35 cellular contexts compared by ENCODE assay signal in the genomic region with DNA sequence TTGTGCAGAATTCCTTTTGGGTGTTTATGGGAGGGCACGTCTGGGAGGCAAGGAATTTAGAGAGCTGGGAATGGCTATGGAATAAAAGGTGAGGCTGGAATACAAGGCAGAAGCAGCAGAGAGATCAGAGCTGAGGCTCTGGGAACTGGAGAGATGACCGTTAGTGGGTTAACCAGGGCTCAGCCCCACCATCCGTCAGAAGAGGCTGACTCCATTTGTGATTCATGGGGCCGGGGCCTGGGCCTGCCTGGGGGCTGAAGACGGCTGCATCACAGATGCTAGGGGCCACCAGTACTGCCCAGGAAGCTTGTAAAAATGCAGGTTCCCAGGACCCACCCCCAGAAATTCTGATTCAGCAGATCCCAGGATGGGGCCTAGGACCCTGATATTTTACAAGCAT.
"Had no signal": no experiment of that assay in that cellular context is flagged by ENCODE, and none has a peak within 500 bp of the region (broad histone marks: within the 10 kb centered on the region; RNA-seq: fewer than 3 reads in every experiment).

No MANE protein-coding gene starts in this region.

- DNase-seq: activated B cell treated with CpG ODN at 0.5 μM for 24 hours; activated CD4-positive, alpha-beta memory T cell treated with anti-CD3 and anti-CD28 coated beads, Interleukin-2, amount 10 ng/mL, durations not matched to agents 7 days and 5 days; activated CD4-positive, alpha-beta T cell treated with anti-CD3 and anti-CD28 coated beads for 36 hours; activated CD4-positive, alpha-beta T cell treated with anti-CD3 and anti-CD28 coated beads for 48 hours; activated CD4-positive, alpha-beta T cell treated with anti-CD3 and anti-CD28 coated beads, Interleukin-2, amount 10 ng/mL, durations not matched to agents 7 days and 5 days; activated CD4-positive, alpha-beta T cell treated with anti-CD3 and anti-CD28 coated beads, Interleukin-2, amount 50 U/mL, for 48 hours; activated CD4-positive, CD25-positive, alpha-beta regulatory T cell treated with anti-CD3 and anti-CD28 coated beads, Interleukin-2, amount 50 U/mL, for 72 hours; activated CD8-positive, alpha-beta memory T cell treated with anti-CD3 and anti-CD28 coated beads for 24 hours; activated CD8-positive, alpha-beta memory T cell treated with anti-CD3 and anti-CD28 coated beads, Interleukin-2, amount 10 ng/mL, durations not matched to agents 7 days and 5 days; activated CD8-positive, alpha-beta memory T cell treated with anti-CD3 and anti-CD28 coated beads, Interleukin-2, amount 50 U/mL, for 48 hours; activated CD8-positive, alpha-beta T cell treated with anti-CD3 and anti-CD28 coated beads, Interleukin-2, amount 10 ng/mL, durations not matched to agents 7 days and 5 days; activated effector memory CD4-positive, alpha-beta T cell treated with Interleukin-2 at 50 U/mL for 16 hours; activated gamma-delta T cell; activated naive CD4-positive, alpha-beta T cell treated with anti-CD3 and anti-CD28 coated beads, Interleukin-2, amount 10 ng/mL, durations not matched to agents 7 days and 5 days; activated naive CD4-positive, alpha-beta T cell treated with Interleukin-2 at 50 U/mL for 16 hours; activated naive CD8-positive, alpha-beta T cell treated with anti-CD3 and anti-CD28 coated beads, Interleukin-2, amount 10 ng/mL, durations not matched to agents 7 days and 5 days; activated naive CD8-positive, alpha-beta T cell treated with anti-CD3 and anti-CD28 coated beads, Interleukin-2, amount 50 U/mL, for 24 hours; activated T-cell treated with anti-CD3 and anti-CD28 coated beads, Interleukin-2, amount 50 U/mL, for 24 hours; activated T-cell treated with anti-CD3 and anti-CD28 coated beads, Interleukin-2, amount 50 U/mL, for 48 hours; amygdala; anterior cingulate cortex; caudate nucleus; cerebellar nuclear complex; SW 1271; T-helper 1 cell; T1000 had no signal

- H3K27ac Mint-ChIP-seq: activated B cell treated with CpG ODN at 0.5 μM for 24 hours; activated CD4-positive, alpha-beta memory T cell treated with anti-CD3 and anti-CD28 coated beads, Interleukin-2, amount 10 ng/mL, durations not matched to agents 7 days and 5 days; activated CD4-positive, alpha-beta T cell treated with anti-CD3 and anti-CD28 coated beads for 36 hours; activated CD4-positive, alpha-beta T cell treated with anti-CD3 and anti-CD28 coated beads, Interleukin-2, amount 10 ng/mL, durations not matched to agents 7 days and 5 days; activated CD8-positive, alpha-beta memory T cell treated with anti-CD3 and anti-CD28 coated beads, Interleukin-2, amount 10 ng/mL, durations not matched to agents 7 days and 5 days; activated CD8-positive, alpha-beta T cell treated with anti-CD3 and anti-CD28 coated beads, Interleukin-2, amount 10 ng/mL, durations not matched to agents 7 days and 5 days; activated naive CD4-positive, alpha-beta T cell treated with anti-CD3 and anti-CD28 coated beads, Interleukin-2, amount 10 ng/mL, durations not matched to agents 7 days and 5 days; activated naive CD4-positive, alpha-beta T cell treated with anti-CD3 and anti-CD28 coated beads, Interleukin-2, amount 50 U/mL, for 24 hours; activated naive CD8-positive, alpha-beta T cell; activated naive CD8-positive, alpha-beta T cell treated with anti-CD3 and anti-CD28 coated beads, Interleukin-2, amount 10 ng/mL, durations not matched to agents 7 days and 5 days; activated naive CD8-positive, alpha-beta T cell treated with anti-CD3 and anti-CD28 coated beads, Interleukin-2, amount 50 U/mL, for 24 hours; activated T-cell treated with anti-CD3 and anti-CD28 coated beads, Interleukin-2, amount 50 U/mL, for 24 hours; activated T-helper 2 cell treated with anti-CD3 and anti-CD28 coated beads, Interferon-gamma antibody, Interleukin-2, Interleukin-4, amounts not matched to agents 10 μg/mL and 5 μg/mL and 100 μg/mL, durations not matched to agents 14 hours and 24 hours and 36 hours; brain; T-helper 1 cell treated with Interleukin-12 subunit alpha and Interleukin-12 subunit beta and Interleukin-4 antibody, amounts not matched to agents 30 μg/mL and 1 μg/mL, for 36 hours had no signal

- H3K9me3 Mint-ChIP-seq: activated CD4-positive, alpha-beta memory T cell treated with anti-CD3 and anti-CD28 coated beads, Interleukin-2, amount 10 ng/mL, durations not matched to agents 7 days and 5 days; activated CD4-positive, alpha-beta T cell treated with anti-CD3 and anti-CD28 coated beads, Interleukin-2, amount 10 ng/mL, durations not matched to agents 7 days and 5 days; activated naive CD4-positive, alpha-beta T cell treated with anti-CD3 and anti-CD28 coated beads, Interleukin-2, amount 10 ng/mL, durations not matched to agents 7 days and 5 days; activated T-helper 2 cell treated with anti-CD3 and anti-CD28 coated beads, Interferon-gamma antibody, Interleukin-2, Interleukin-4, amounts not matched to agents 10 μg/mL and 5 μg/mL and 100 μg/mL, durations not matched to agents 14 hours and 24 hours and 36 hours; T-helper 1 cell treated with Interleukin-12 subunit alpha and Interleukin-12 subunit beta and Interleukin-4 antibody, amounts not matched to agents 30 μg/mL and 1 μg/mL, for 36 hours had no signal

- H3K4me3 Mint-ChIP-seq: activated B cell treated with CpG ODN at 0.5 μM for 24 hours; activated CD4-positive, alpha-beta memory T cell treated with anti-CD3 and anti-CD28 coated beads, Interleukin-2, amount 10 ng/mL, durations not matched to agents 7 days and 5 days; activated CD4-positive, alpha-beta T cell treated with anti-CD3 and anti-CD28 coated beads for 36 hours; activated CD4-positive, alpha-beta T cell treated with anti-CD3 and anti-CD28 coated beads, Interleukin-2, amount 10 ng/mL, durations not matched to agents 7 days and 5 days; activated CD8-positive, alpha-beta memory T cell treated with anti-CD3 and anti-CD28 coated beads, Interleukin-2, amount 10 ng/mL, durations not matched to agents 7 days and 5 days; activated CD8-positive, alpha-beta T cell treated with anti-CD3 and anti-CD28 coated beads, Interleukin-2, amount 10 ng/mL, durations not matched to agents 7 days and 5 days; activated naive CD4-positive, alpha-beta T cell treated with anti-CD3 and anti-CD28 coated beads, Interleukin-2, amount 10 ng/mL, durations not matched to agents 7 days and 5 days; activated naive CD4-positive, alpha-beta T cell treated with anti-CD3 and anti-CD28 coated beads, Interleukin-2, amount 50 U/mL, for 24 hours; activated naive CD8-positive, alpha-beta T cell; activated naive CD8-positive, alpha-beta T cell treated with anti-CD3 and anti-CD28 coated beads, Interleukin-2, amount 10 ng/mL, durations not matched to agents 7 days and 5 days; activated naive CD8-positive, alpha-beta T cell treated with anti-CD3 and anti-CD28 coated beads, Interleukin-2, amount 50 U/mL, for 24 hours; activated T-cell treated with anti-CD3 and anti-CD28 coated beads, Interleukin-2, amount 50 U/mL, for 24 hours; brain; central memory CD8-positive, alpha-beta T cell; T-helper 1 cell treated with Interleukin-12 subunit alpha and Interleukin-12 subunit beta and Interleukin-4 antibody, amounts not matched to agents 30 μg/mL and 1 μg/mL, for 36 hours had no signal

- H3K27ac ChIP-seq: ascending aorta, cardiac muscle cell, VCaP had no signal

- H3K4me3 ChIP-seq: ascending aorta, cardiac muscle cell had no signal

- H3K36me3 Mint-ChIP-seq: activated CD8-positive, alpha-beta memory T cell treated with anti-CD3 and anti-CD28 coated beads, Interleukin-2, amount 10 ng/mL, durations not matched to agents 7 days and 5 days; activated naive CD4-positive, alpha-beta T cell treated with anti-CD3 and anti-CD28 coated beads, Interleukin-2, amount 10 ng/mL, durations not matched to agents 7 days and 5 days; activated naive CD4-positive, alpha-beta T cell treated with anti-CD3 and anti-CD28 coated beads, Interleukin-2, amount 50 U/mL, for 24 hours; activated naive CD8-positive, alpha-beta T cell; activated naive CD8-positive, alpha-beta T cell treated with anti-CD3 and anti-CD28 coated beads, Interleukin-2, amount 10 ng/mL, durations not matched to agents 7 days and 5 days; brain had no signal

- H3K4me1 Mint-ChIP-seq: activated B cell treated with CpG ODN at 0.5 μM for 24 hours; activated CD4-positive, alpha-beta T cell treated with anti-CD3 and anti-CD28 coated beads for 36 hours; activated CD4-positive, alpha-beta T cell treated with anti-CD3 and anti-CD28 coated beads, Interleukin-2, amount 10 ng/mL, durations not matched to agents 7 days and 5 days; activated naive CD4-positive, alpha-beta T cell treated with anti-CD3 and anti-CD28 coated beads, Interleukin-2, amount 10 ng/mL, durations not matched to agents 7 days and 5 days; activated naive CD4-positive, alpha-beta T cell treated with anti-CD3 and anti-CD28 coated beads, Interleukin-2, amount 50 U/mL, for 24 hours; activated naive CD8-positive, alpha-beta T cell treated with anti-CD3 and anti-CD28 coated beads, Interleukin-2, amount 50 U/mL, for 24 hours; brain; central memory CD8-positive, alpha-beta T cell had no signal
